Comparison of ENCODE assay signal across 8 cellular contexts in genomic region chr16:4957720-4958509, GRCh38. TPM values are rescaled to one million over a fixed set of nuclear protein-coding genes. Genes with fewer than 3 reads are reported as not detected.
A peak's percentile ranks its signal among the peaks of the same experiment; 100 is the strongest.
DNase-seq lines count a peak whose midpoint lies in the region; ATAC-seq and TF ChIP-seq lines count a peak whose summit lies in the region.

Gene SEC14L5, plus strand, starts transcription at chr16:4958330. Its CDS starts 994 bp downstream, at chr16:4959324.

- dilution Hi-C loops in IMR-90 (cut with HindIII; ENCODE audit: low sequenced_read_pairs, unreplicated experiment) = no loop called here

- no peak within 1 kb of the TSS for H3K14ac ChIP-seq in IMR-90 (replicated peaks; ENCODE audit: low read depth, low read length)

- intact Hi-C loops in IMR-90 (cut with micrococcal nuclease) (loop anchor here (2.0 to 10.0 kb wide), 7 partner anchors 137 to 443 kb away; partner anchors contain the start of genes ANKS3, DNAAF8, EEF2KMT and ROGDI), PC-9 (cut with micrococcal nuclease; ENCODE audit: unreplicated experiment) (loop anchor here (1.0 to 5.0 kb wide), 11 partner anchors 13 to 456 kb away; partner anchors contain the start of genes ANKS3, DNAAF8, EEF2KMT and ROGDI)

- H3K18ac ChIP-seq in IMR-90 (ENCODE audit: low read depth, low read length) = no peak within 1 kb of the TSS

- in situ Hi-C loops in IMR-90 (cut with MboI; ENCODE audit: low sequenced_read_pairs) = loop anchor here (10.0 to 25.0 kb wide), 2 partner anchors 193 to 446 kb away; partner anchors contain the start of gene ZNF500

- no peaks in the 10 kb centered on the region for H3K36me3 Mint-ChIP-seq in CD4-positive, CD25-positive, alpha-beta regulatory T cell
- H3K36me3 Mint-ChIP-seq in activated T-cell treated with anti-CD3 and anti-CD28 coated beads, Interleukin-2, amount 50 U/mL, for 4 hours (ENCODE audit: insufficient read depth) = no peaks in the 10 kb centered on the region

- H2BK5ac ChIP-seq in IMR-90 (ENCODE audit: low read depth, low read length, poor library complexity, severe bottlenecking) = no peak within 1 kb of the TSS

- TF ChIP-seq POLR2A in IMR-90 (IDR thresholded peaks at IDR 0.05; ENCODE audit: low read depth, low read length) = no peak

- peak within 1 kb of the TSS; percentile 37 for H2AK9ac ChIP-seq in IMR-90 (replicated peaks; ENCODE audit: low read depth, low read length, poor library complexity)

- peaks cover 5% of the 10 kb centered on the region for H3K27me3 ChIP-seq in CD4-positive, CD25-positive, alpha-beta regulatory T cell (ENCODE audit: control insufficient read depth, insufficient read depth, low read length)
- peaks cover 5% of the 10 kb centered on the region for H3K27me3 ChIP-seq in IMR-90 (ENCODE audit: control insufficient read depth, insufficient read depth, low read length)
- peaks cover 26% of the 10 kb centered on the region for H3K27me3 ChIP-seq in PC-9 (ENCODE audit: insufficient read depth, low read depth)
- no peaks in the 10 kb centered on the region for H3K27me3 ChIP-seq in esophagus (ENCODE audit: control insufficient read depth in 1 of 2, insufficient read depth in 2 of 2, low read length in 2 of 2)

- no peaks in the 10 kb centered on the region for H3K9me2 ChIP-seq in PC-9 (ENCODE audit: insufficient read depth)

- no peak within 1 kb of the TSS for H2BK120ac ChIP-seq in IMR-90 (ENCODE audit: low read depth, low read length)

- H3K56ac ChIP-seq in IMR-90 (ENCODE audit: extremely low read depth, insufficient read depth, low read length) = no peak within 1 kb of the TSS

- no peak within 1 kb of the TSS for H3K4me3 ChIP-seq in CD4-positive, CD25-positive, alpha-beta regulatory T cell (ENCODE audit: low read depth, low read length)
- peak within 1 kb of the TSS; percentile 48 for H3K4me3 ChIP-seq in IMR-90 (ENCODE audit: insufficient read depth, low read depth, low read length)
- H3K4me3 ChIP-seq in PC-9 = peak within 1 kb of the TSS; percentile 69
- H3K4me3 ChIP-seq in esophagus (ENCODE audit: low read depth in 1 of 2, low read length in 2 of 2) = peak within 1 kb of the TSS; percentile 43 to 47

- no peak within 1 kb of the TSS for H4K5ac ChIP-seq in IMR-90 (ENCODE audit: low read depth, low read length)

- H3K9me3 ChIP-seq in CD4-positive, CD25-positive, alpha-beta regulatory T cell (ENCODE audit: control insufficient read depth in 2 of 2, low read length in 2 of 2) = no peaks in the 10 kb centered on the region
- no peaks in the 10 kb centered on the region for H3K9me3 ChIP-seq in IMR-90 (ENCODE audit: control insufficient read depth, insufficient read depth, low read length)
- H3K9me3 ChIP-seq in PC-9 (ENCODE audit: insufficient read depth, low read depth) = no peaks in the 10 kb centered on the region
- H3K9me3 ChIP-seq in esophagus (ENCODE audit: control insufficient read depth in 2 of 2, insufficient read depth in 1 of 2, low read depth in 1 of 2, low read length in 1 of 2) = no peaks in the 10 kb centered on the region

- H4K91ac ChIP-seq in IMR-90 (ENCODE audit: insufficient read depth, low read depth, low read length) = no peak within 1 kb of the TSS

- H2AFZ ChIP-seq in IMR-90 (replicated peaks; ENCODE audit: low read length, poor library complexity) = peak within 1 kb of the TSS; percentile 97
- H2AFZ ChIP-seq in PC-9 = peak within 1 kb of the TSS; percentile 81

- peak; percentile 89 to 90 for ATAC-seq in CD4-positive, CD25-positive, alpha-beta regulatory T cell (ENCODE audit: low read depth in 2 of 2)
- ATAC-seq in GM21390 (IDR thresholded peaks at IDR 0.05; ENCODE audit: unreplicated experiment) = peak; percentile 72
- peak; percentile 99 for ATAC-seq in IMR-90 (ENCODE audit: low read depth)
- peak; percentile 88 to 92 for ATAC-seq in activated T-cell treated with anti-CD3 and anti-CD28 coated beads, Interleukin-2, amount 50 U/mL, for 4 hours

- peaks cover 0 to 3% (median 0%) of the 10 kb centered on the region in 7 donors for H3K9me3 Mint-ChIP-seq in CD4-positive, CD25-positive, alpha-beta regulatory T cell
- H3K9me3 Mint-ChIP-seq in activated T-cell treated with anti-CD3 and anti-CD28 coated beads, Interleukin-2, amount 50 U/mL, for 4 hours = no peaks in the 10 kb centered on the region

- H3F3A ChIP-seq in PC-9 (ENCODE audit: insufficient read depth, low read depth) = no peaks in the 10 kb centered on the region

- no peaks in the 10 kb centered on the region for H3K79me1 ChIP-seq in IMR-90 (ENCODE audit: low read depth in 1 of 2, low read length in 2 of 2)

- H3K4me2 ChIP-seq in IMR-90 (ENCODE audit: low read depth, low read length) (peak within 1 kb of the TSS; percentile 83), PC-9 (peak within 1 kb of the TSS; percentile 93)

- no peak within 1 kb of the TSS for H3K9ac ChIP-seq in IMR-90 (ENCODE audit: low read depth, low read length)

- TF ChIP-seq CTCF in IMR-90 (conservative IDR thresholded peaks at IDR 0.05; ENCODE audit: low read depth, low read length) (no peak), PC-9 (conservative IDR thresholded peaks at IDR 0.05) (no peak)

- H3K27ac Mint-ChIP-seq in CD4-positive, CD25-positive, alpha-beta regulatory T cell = peak within 1 kb of the TSS in 1 of 3 donors; percentile 7

- peak within 1 kb of the TSS; percentile 59 to 90 (median 84) for H3K4me3 Mint-ChIP-seq in CD4-positive, CD25-positive, alpha-beta regulatory T cell
- peak within 1 kb of the TSS; percentile 78 for H3K4me3 Mint-ChIP-seq in activated T-cell treated with anti-CD3 and anti-CD28 coated beads, Interleukin-2, amount 50 U/mL, for 4 hours

- 0% methylated on average over 15 of the region's 56 CpGs; no CpG with 5 or more reads in 1 of the 2 experiments for WGBS in IMR-90 (ENCODE audit: extremely low coverage in 2 of 2, insufficient read length in 1 of 2), 2 experiments
- WGBS in esophagus, 2 donors = 1% methylated on average over 51 to 56 of the region's 56 CpGs

- H3K9me1 ChIP-seq in IMR-90 (ENCODE audit: insufficient read depth, low read length) = peaks cover 4% of the 10 kb centered on the region; the same call in 1 of the 2 replicates

- no peak within 1 kb of the TSS for H3K27ac ChIP-seq in CD4-positive, CD25-positive, alpha-beta regulatory T cell (ENCODE audit: insufficient read depth, low read length, poor library complexity, severe bottlenecking)
- no peak within 1 kb of the TSS for H3K27ac ChIP-seq in IMR-90 (ENCODE audit: insufficient read depth, low read length)
- peak within 1 kb of the TSS; percentile 17; the same call in 1 of the 2 replicates for H3K27ac ChIP-seq in PC-9
- H3K27ac ChIP-seq in esophagus (ENCODE audit: low read depth in 2 of 2, low read length in 1 of 2) = peak within 1 kb of the TSS; percentile 53 to 74

- no peak within 1 kb of the TSS for H2BK20ac ChIP-seq in IMR-90 (ENCODE audit: low read depth, low read length)

- H3K27me3 Mint-ChIP-seq in CD4-positive, CD25-positive, alpha-beta regulatory T cell = peaks cover 55% of the 10 kb centered on the region
- H3K27me3 Mint-ChIP-seq in activated T-cell treated with anti-CD3 and anti-CD28 coated beads, Interleukin-2, amount 50 U/mL, for 4 hours (ENCODE audit: low read depth) = peaks cover 41% of the 10 kb centered on the region

- H2BK15ac ChIP-seq in IMR-90 (ENCODE audit: low read depth, low read length) = no peak within 1 kb of the TSS

- H3K36me3 ChIP-seq in CD4-positive, CD25-positive, alpha-beta regulatory T cell (ENCODE audit: control insufficient read depth, insufficient read depth, low read length) = no peaks in the 10 kb centered on the region
- H3K36me3 ChIP-seq in IMR-90 (ENCODE audit: control insufficient read depth, insufficient read depth, low read length) (no peaks in the 10 kb centered on the region), PC-9 (ENCODE audit: low read depth) (no peaks in the 10 kb centered on the region), esophagus (ENCODE audit: control insufficient read depth in 2 of 2, insufficient read depth in 2 of 2, low read length in 1 of 2) (no peaks in the 10 kb centered on the region)

- H4K8ac ChIP-seq in IMR-90 (ENCODE audit: low read depth in 2 of 2, low read length in 2 of 2) = peak within 1 kb of the TSS in 1 of 2 experiments; percentile 66; a peak in 1 of 4 replicates

- POLR2A ChIA-PET in IMR-90 (lab: Charles Lee; ENCODE audit: unreplicated experiment) (no interaction called here), PC-9 (lab: Charles Lee; ENCODE audit: unreplicated experiment) (interaction anchor here (0.6 to 1.1 kb wide), 11 partner anchors 13 to 1685 kb away, joined by 3 to 19 read pairs (median 3); partner anchors contain the start of genes DNAAF8 and HMOX2)

- peaks cover 17% of the 10 kb centered on the region for H3K4me1 ChIP-seq in CD4-positive, CD25-positive, alpha-beta regulatory T cell (ENCODE audit: control insufficient read depth, insufficient read depth, low read length, poor library complexity, severe bottlenecking)
- H3K4me1 ChIP-seq in IMR-90 (ENCODE audit: control insufficient read depth, insufficient read depth, low read length) = peaks cover 3% of the 10 kb centered on the region; the same call in 1 of the 2 replicates
- H3K4me1 ChIP-seq in PC-9 (replicated peaks; ENCODE audit: insufficient read depth) = peaks cover 10% of the 10 kb centered on the region
- H3K4me1 ChIP-seq in esophagus (ENCODE audit: control insufficient read depth in 2 of 2, insufficient read depth in 2 of 2, low read length in 1 of 2) = peaks cover 3 to 8% of the 10 kb centered on the region in 2 donors

- CTCF ChIA-PET in IMR-90 (lab: Yijun Ruan, JAX) = no interaction called here
- CTCF ChIA-PET in PC-9 (lab: Charles Lee) = interaction anchor here (0.5 to 0.7 kb wide), 5 partner anchors 9 to 153 kb away, joined by 3 to 9 read pairs (median 6); no protein-coding TSS in a partner anchor

- H2AK5ac ChIP-seq in IMR-90 (ENCODE audit: low read depth, low read length) = no peak within 1 kb of the TSS

- BruUV-seq in IMR-90 (replicated peaks; lab: Mats Ljungman, UMichigan) = no TSS peak
- no TSS peak for BruUV-seq in PC-9 (replicated peaks; lab: Mats Ljungman, UMichigan)

- TF ChIP-seq RAD21 in IMR-90 (IDR thresholded peaks at IDR 0.05; ENCODE audit: low read length) = no peak

- H3K4me1 Mint-ChIP-seq in CD4-positive, CD25-positive, alpha-beta regulatory T cell = peaks cover 0 to 26% (median 13%) of the 10 kb centered on the region in 4 donors
- H3K4me1 Mint-ChIP-seq in activated T-cell treated with anti-CD3 and anti-CD28 coated beads, Interleukin-2, amount 50 U/mL, for 4 hours (ENCODE audit: low read depth) = peaks cover 21% of the 10 kb centered on the region

- H3K4ac ChIP-seq in IMR-90 (ENCODE audit: low read depth, low read length) = no peak within 1 kb of the TSS

- H3K23ac ChIP-seq in IMR-90 (ENCODE audit: low read depth, low read length) = no peak within 1 kb of the TSS

- peak; percentile 79 to 92 (median 79) for DNase-seq in CD4-positive, CD25-positive, alpha-beta regulatory T cell
- DNase-seq in IMR-90 (peak; percentile 97), PC-9 (peak; percentile 88 to 99), mucosa of gallbladder (ENCODE audit: low spot score) (peak; percentile 98)
- peak; percentile 86 for DNase-seq in activated T-cell treated with anti-CD3 and anti-CD28 coated beads, Interleukin-2, amount 50 U/mL, for 4 hours
- DNase-seq in stimulated activated CD8-positive, alpha-beta memory T cell treated with anti-CD3 and anti-CD28 coated beads, Interleukin-2, amount 100 ng/mL, for 48 hours (ENCODE audit: low read depth in 2 of 2) = peak; percentile 85 to 91

- H3K79me2 ChIP-seq in PC-9 (ENCODE audit: low read depth) = no peaks in the 10 kb centered on the region

- H4K20me1 ChIP-seq in IMR-90 (ENCODE audit: insufficient read depth, low read length) (peaks cover 6% of the 10 kb centered on the region), PC-9 (ENCODE audit: insufficient read depth) (no peaks in the 10 kb centered on the region)

RNA-seq across cellular contexts. Expression of gene SEC14L5, which starts in this region (rescaled TPM):
- 1.5 TPM for total RNA-seq in CD4-positive, CD25-positive, alpha-beta regulatory T cell
- not detected for polyA plus RNA-seq in CD4-positive, CD25-positive, alpha-beta regulatory T cell
- not detected in 2 replicates for total RNA-seq in IMR-90 (2012; rRNA removed)
- 0.07 TPM in 1 of 2 replicates, not detected in the other for polyA plus RNA-seq in IMR-90 (2012; rRNA removed)
- polyA plus RNA-seq in IMR-90 (2012; cell fraction: cytosol; rRNA removed) = 0.01 and 0.02 TPM in 2 replicates
- 0.01 and 0.03 TPM in 2 replicates for polyA plus RNA-seq in IMR-90 (2012; cell fraction: nucleus; rRNA removed; ENCODE audit: low replicate concordance)
- 1.1 and 1.8 TPM in 2 replicates for total RNA-seq in PC-9 (2021)
- total RNA-seq in activated T-cell treated with anti-CD3 and anti-CD28 coated beads, Interleukin-2, amount 50 U/mL, for 4 hours = not detected
- polyA plus RNA-seq in esophagus = under 1 TPM; 0.19 to 0.49 TPM
- 0.49 TPM for total RNA-seq in mucosa of gallbladder

Comparison
In these comparisons a context has a peak if more than half of its experiments do, and no peak if none do; other contexts are left out.
1. Peak in DNase-seq, ATAC-seq, H3K4me3 ChIP-seq and H3K4me2 ChIP-seq in IMR-90; RNA of the gene not detected or under 1 TPM.
2. Peak in DNase-seq and ATAC-seq in activated T-cell treated with anti-CD3 and anti-CD28 coated beads, Interleukin-2, amount 50 U/mL, for 4 hours; RNA of the gene not detected or under 1 TPM.
3. Peak in DNase-seq in mucosa of gallbladder; RNA of the gene not detected or under 1 TPM.
4. H3K27ac ChIP-seq: peak in PC-9 (single experiment) and esophagus (2 of 2); none in CD4-positive, CD25-positive, alpha-beta regulatory T cell (single experiment) and IMR-90 (single experiment).
5. Peak in every context shown above with its lines, with median percentiles within 50 percentile points of each other: ATAC-seq and DNase-seq.